Comparison of ENCODE assay signal across 1 cellular context in the genomic region with DNA sequence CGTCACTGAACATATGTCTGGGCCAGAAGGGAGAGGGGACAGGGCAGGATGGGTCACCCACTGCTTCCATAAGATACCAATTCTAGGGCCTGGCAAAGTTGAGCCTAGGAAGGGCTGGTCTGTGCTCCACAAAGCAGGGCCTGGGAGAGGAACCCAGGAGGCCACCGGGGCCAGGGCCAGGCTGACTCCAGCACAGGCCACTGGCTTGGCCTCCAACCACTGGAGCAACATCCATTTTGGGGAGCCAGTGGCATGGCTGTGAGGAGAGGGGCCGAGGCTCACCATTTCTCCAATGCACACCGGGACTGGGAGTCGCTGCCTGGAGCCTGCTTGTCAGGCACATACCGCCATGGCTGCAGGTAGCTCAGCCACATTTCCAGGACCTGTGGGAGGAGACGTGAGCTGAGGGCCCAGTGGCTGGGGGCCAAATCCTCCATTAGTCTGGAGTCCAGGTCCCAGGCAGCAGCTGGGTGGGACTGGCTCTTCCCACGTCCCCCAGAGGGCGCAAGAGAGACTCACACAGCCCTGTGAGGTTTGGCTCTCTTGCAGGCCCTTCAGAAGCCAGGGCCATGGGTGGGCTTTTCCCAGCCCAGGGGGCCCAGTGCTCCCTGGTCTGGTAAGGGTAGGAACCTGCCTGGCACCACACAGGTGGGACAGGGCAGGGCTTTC.
TF ChIP-seq lines count a peak whose summit lies in the region.

No MANE protein-coding gene starts in this region.

TF ChIP-seq in HEK293, 187 proteins besides CTCF, POLR2A, EP300 and RAD21 (continued from another document):
- TF ChIP-seq, protein P1, sequence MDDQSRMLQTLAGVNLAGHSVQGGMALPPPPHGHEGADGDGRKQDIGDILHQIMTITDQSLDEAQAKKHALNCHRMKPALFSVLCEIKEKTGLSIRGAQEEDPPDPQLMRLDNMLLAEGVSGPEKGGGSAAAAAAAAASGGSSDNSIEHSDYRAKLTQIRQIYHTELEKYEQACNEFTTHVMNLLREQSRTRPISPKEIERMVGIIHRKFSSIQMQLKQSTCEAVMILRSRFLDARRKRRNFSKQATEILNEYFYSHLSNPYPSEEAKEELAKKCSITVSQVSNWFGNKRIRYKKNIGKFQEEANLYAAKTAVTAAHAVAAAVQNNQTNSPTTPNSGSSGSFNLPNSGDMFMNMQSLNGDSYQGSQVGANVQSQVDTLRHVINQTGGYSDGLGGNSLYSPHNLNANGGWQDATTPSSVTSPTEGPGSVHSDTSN (CRISPR knock-in tag; IDR thresholded peaks at IDR 0.05) = no peak
- TF ChIP-seq SP3 (tag by site-specific recombination; IDR thresholded peaks at IDR 0.05) (no peak), ZNF473 (tag by site-specific recombination; IDR thresholded peaks at IDR 0.05) (no peak), ZNF146 (tag by site-specific recombination; IDR thresholded peaks at IDR 0.05) (no peak), HOXC10 (CRISPR knock-in tag; IDR thresholded peaks at IDR 0.05) (no peak), ZNF335 (tag by site-specific recombination; conservative IDR thresholded peaks at IDR 0.05) (no peak), EGR2 (tag by site-specific recombination; IDR thresholded peaks at IDR 0.05; ENCODE audit: low read depth) (no peak), ZNF184 (tag by site-specific recombination; IDR thresholded peaks at IDR 0.05) (no peak), ZFHX2 (tag by site-specific recombination; conservative IDR thresholded peaks at IDR 0.05) (no peak), ZNF223 (tag by site-specific recombination; IDR thresholded peaks at IDR 0.05) (no peak)
